In the genomic region with DNA sequence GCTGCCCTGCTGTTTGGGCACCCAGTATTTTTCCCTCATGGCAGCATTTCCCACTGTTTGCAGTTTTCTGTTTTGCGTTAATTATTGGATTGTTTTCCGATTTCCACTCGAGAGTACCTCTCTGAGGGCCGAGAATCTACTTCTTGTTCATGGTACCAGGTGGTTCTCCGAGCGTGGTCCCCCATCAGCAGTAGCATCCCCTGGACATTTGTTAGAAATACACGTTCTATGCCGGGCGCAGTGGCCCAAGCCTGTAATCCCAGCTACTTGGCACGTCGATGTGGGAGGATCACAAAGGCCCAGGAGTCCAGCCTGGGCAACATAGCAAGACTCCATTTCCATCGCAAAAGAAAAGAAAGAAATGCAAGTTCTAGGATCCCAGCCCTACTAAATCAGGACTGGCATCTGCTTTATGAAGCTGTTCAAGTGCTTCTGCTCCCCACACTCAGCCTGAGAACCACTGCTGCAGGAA, we compare ENCODE assay signal across 1 cellular context.
A peak's percentile ranks its signal among the peaks of the same experiment; 100 is the strongest.
TF ChIP-seq lines count a peak whose summit lies in the region.

No MANE protein-coding gene starts in this region.

TF ChIP-seq in H1, 55 proteins besides CTCF, POLR2A, EP300 and RAD21:
- peak; percentile 28 for TF ChIP-seq SAP30 (IDR thresholded peaks at IDR 0.05; ENCODE audit: insufficient read depth, insufficient replicate concordance, low read length)
- TF ChIP-seq ASH2L (IDR thresholded peaks at IDR 0.05; ENCODE audit: low read length), result no peak
